ENCODE assay signal across 19 cellular contexts in genomic region chr1:236165238-236165981, GRCh38. TPM values are rescaled to one million over a fixed set of nuclear protein-coding genes. Genes with fewer than 3 reads are reported as not detected.
A peak's percentile ranks its signal among the peaks of the same experiment; 100 is the strongest.
DNase-seq lines count a peak whose midpoint lies in the region; ATAC-seq and TF ChIP-seq lines count a peak whose summit lies in the region.
"Had no signal": no experiment of that assay in that cellular context is flagged by ENCODE, and none has a peak within 500 bp of the region (broad histone marks: within the 10 kb centered on the region; RNA-seq: fewer than 3 reads in every experiment).

No MANE protein-coding gene starts in this region.

- no peaks in the 10 kb centered on the region for H3K79me2 ChIP-seq in smooth muscle cell (ENCODE audit: low read depth)

- WGBS in smooth muscle cell (ENCODE audit: low lambda C conversion rate) = 96% methylated on average over 10 of the region's 10 CpGs

- no peaks in the 10 kb centered on the region for H3F3A ChIP-seq in smooth muscle cell (ENCODE audit: low read depth)

- CTCF ChIA-PET in activated CD4-positive, alpha-beta memory T cell treated with anti-CD3 and anti-CD28 coated beads for 36 hours (lab: Charles Lee) = no interaction called here
- CTCF ChIA-PET in activated CD4-positive, alpha-beta memory T cell treated with anti-CD3 and anti-CD28 coated beads, Interleukin-2, amount 10 ng/mL, durations not matched to agents 7 days and 5 days (lab: Charles Lee) = no interaction called here

- H3K27ac Mint-ChIP-seq in activated CD4-positive, alpha-beta memory T cell treated with anti-CD3 and anti-CD28 coated beads for 36 hours = no peak overlapping the region
- H3K27ac Mint-ChIP-seq in activated CD4-positive, alpha-beta memory T cell treated with anti-CD3 and anti-CD28 coated beads, Interleukin-2, amount 10 ng/mL, durations not matched to agents 7 days and 5 days = no peak overlapping the region
- H3K27ac Mint-ChIP-seq in stimulated activated naive CD8-positive, alpha-beta T cell treated with anti-CD3 and anti-CD28 coated beads, Interleukin-15, amount 100 ng/mL, for 72 hours = no peak overlapping the region

- H4K20me1 ChIP-seq in smooth muscle cell (ENCODE audit: low read depth) = no peaks in the 10 kb centered on the region

- POLR2A ChIA-PET in activated CD4-positive, alpha-beta memory T cell treated with anti-CD3 and anti-CD28 coated beads for 36 hours (lab: Charles Lee) = no interaction called here
- POLR2A ChIA-PET in activated CD4-positive, alpha-beta memory T cell treated with anti-CD3 and anti-CD28 coated beads, Interleukin-2, amount 10 ng/mL, durations not matched to agents 7 days and 5 days (lab: Charles Lee) = no interaction called here

- no peak overlapping the region for H3K9ac ChIP-seq in smooth muscle cell (ENCODE audit: low read depth)
- H3K9ac ChIP-seq: BLaER1, GM23248 had no signal

- TF ChIP-seq CTCF in smooth muscle cell (IDR thresholded peaks at IDR 0.05; ENCODE audit: borderline replicate concordance, insufficient read depth, poor library complexity, severe bottlenecking) = no peak

- no peak overlapping the region for H3K4me3 Mint-ChIP-seq in activated CD4-positive, alpha-beta memory T cell treated with anti-CD3 and anti-CD28 coated beads for 36 hours
- H3K4me3 Mint-ChIP-seq in activated CD4-positive, alpha-beta memory T cell treated with anti-CD3 and anti-CD28 coated beads, Interleukin-2, amount 10 ng/mL, durations not matched to agents 7 days and 5 days = no peak overlapping the region
- H3K4me3 Mint-ChIP-seq in stimulated activated naive CD8-positive, alpha-beta T cell treated with anti-CD3 and anti-CD28 coated beads, Interleukin-15, amount 100 ng/mL, for 72 hours = no peak overlapping the region
- H3K4me3 Mint-ChIP-seq: CD4-positive, CD25-positive, alpha-beta regulatory T cell had no signal

- H3K36me3 ChIP-seq in smooth muscle cell (ENCODE audit: low read depth) = no peaks in the 10 kb centered on the region

- no peak overlapping the region for H3K4me2 ChIP-seq in smooth muscle cell
- H3K4me2 ChIP-seq: BLaER1 had no signal

- no peaks in the 10 kb centered on the region for H3K4me1 ChIP-seq in smooth muscle cell (ENCODE audit: low read depth)

- no peak overlapping the region for H2AFZ ChIP-seq in smooth muscle cell (ENCODE audit: low read depth)
- H2AFZ ChIP-seq: GM23248 had no signal

- H3K9me3 Mint-ChIP-seq in activated CD4-positive, alpha-beta memory T cell treated with anti-CD3 and anti-CD28 coated beads for 36 hours = peaks cover 18% of the 10 kb centered on the region
- peaks cover 18% of the 10 kb centered on the region for H3K9me3 Mint-ChIP-seq in activated CD4-positive, alpha-beta memory T cell treated with anti-CD3 and anti-CD28 coated beads, Interleukin-2, amount 10 ng/mL, durations not matched to agents 7 days and 5 days
- H3K9me3 Mint-ChIP-seq in stimulated activated naive CD8-positive, alpha-beta T cell treated with anti-CD3 and anti-CD28 coated beads, Interleukin-15, amount 100 ng/mL, for 72 hours = peaks cover 17% of the 10 kb centered on the region in 2 donors

- H3K36me3 Mint-ChIP-seq in activated CD4-positive, alpha-beta memory T cell treated with anti-CD3 and anti-CD28 coated beads for 36 hours = peaks cover 27% of the 10 kb centered on the region
- peaks cover 30% of the 10 kb centered on the region for H3K36me3 Mint-ChIP-seq in activated CD4-positive, alpha-beta memory T cell treated with anti-CD3 and anti-CD28 coated beads, Interleukin-2, amount 10 ng/mL, durations not matched to agents 7 days and 5 days (ENCODE audit: low read depth)

- H3K9me3 ChIP-seq in smooth muscle cell (replicated peaks; ENCODE audit: low read depth) = peaks cover 9% of the 10 kb centered on the region

- no peaks in the 10 kb centered on the region for H3K27me3 Mint-ChIP-seq in activated CD4-positive, alpha-beta memory T cell treated with anti-CD3 and anti-CD28 coated beads for 36 hours
- no peaks in the 10 kb centered on the region for H3K27me3 Mint-ChIP-seq in activated CD4-positive, alpha-beta memory T cell treated with anti-CD3 and anti-CD28 coated beads, Interleukin-2, amount 10 ng/mL, durations not matched to agents 7 days and 5 days
- H3K27me3 Mint-ChIP-seq in stimulated activated naive CD8-positive, alpha-beta T cell treated with anti-CD3 and anti-CD28 coated beads, Interleukin-15, amount 100 ng/mL, for 72 hours = no peaks in the 10 kb centered on the region
- H3K27me3 Mint-ChIP-seq: CD4-positive, CD25-positive, alpha-beta regulatory T cell had no signal

- H3K27me3 ChIP-seq in smooth muscle cell (ENCODE audit: low read depth) = no peaks in the 10 kb centered on the region
- H3K27me3 ChIP-seq: BLaER1 had no signal

- intact Hi-C loops in activated CD4-positive, alpha-beta memory T cell treated with anti-CD3 and anti-CD28 coated beads for 36 hours (cut with micrococcal nuclease) = no loop called here

- peak; percentile 35 for DNase-seq in activated CD4-positive, alpha-beta memory T cell treated with anti-CD3 and anti-CD28 coated beads for 36 hours
- DNase-seq in activated CD4-positive, alpha-beta memory T cell treated with anti-CD3 and anti-CD28 coated beads, Interleukin-2, amount 10 ng/mL, durations not matched to agents 7 days and 5 days = no peak
- no peak for DNase-seq in stimulated activated naive CD8-positive, alpha-beta T cell treated with anti-CD3 and anti-CD28 coated beads, Interleukin-15, Interleukin-2, amounts not matched to agents 100 U/mL and 50 U/mL, for 24 hours
- no peak for DNase-seq in stimulated activated naive CD8-positive, alpha-beta T cell treated with anti-CD3 and anti-CD28 coated beads, Interleukin-15, amount 100 ng/mL, for 72 hours
- DNase-seq in mesenteric fat pad (ENCODE audit: low spot score) (peak; percentile 22), smooth muscle cell (lab: John Stamatoyannopoulos, UW; ENCODE audit: unreplicated experiment) (no peak)
- DNase-seq in activated CD4-positive, CD25-positive, alpha-beta regulatory T cell (lab: John Stamatoyannopoulos, UW) = no peak
- DNase-seq: CD4-positive, CD25-positive, alpha-beta regulatory T cell; GM23248; H7; KBM-7; NCI-H1105 treated with DMSO at 0.1 percent for 48 hours; NCI-H146; NCI-H1930; NCI-H2107; NCI-H524; NCI-H774; SIG-M5 had no signal

- H3K27ac ChIP-seq in smooth muscle cell (ENCODE audit: low read depth) = no peak overlapping the region
- H3K27ac ChIP-seq: BLaER1, GM23248 had no signal

- peak; percentile 28 for ATAC-seq in stimulated activated naive CD8-positive, alpha-beta T cell treated with anti-CD3 and anti-CD28 coated beads, Interleukin-15, Interleukin-2, amounts not matched to agents 100 U/mL and 50 U/mL, for 24 hours
- no peak for ATAC-seq in stimulated activated naive CD8-positive, alpha-beta T cell treated with anti-CD3 and anti-CD28 coated beads, Interleukin-15, amount 100 ng/mL, for 72 hours

- H3K4me3 ChIP-seq in smooth muscle cell = no peak overlapping the region
- H3K4me3 ChIP-seq: BLaER1, GM23248 had no signal

- peaks cover 19% of the 10 kb centered on the region for H3K4me1 Mint-ChIP-seq in activated CD4-positive, alpha-beta memory T cell treated with anti-CD3 and anti-CD28 coated beads for 36 hours (ENCODE audit: low read depth)
- H3K4me1 Mint-ChIP-seq in activated CD4-positive, alpha-beta memory T cell treated with anti-CD3 and anti-CD28 coated beads, Interleukin-2, amount 10 ng/mL, durations not matched to agents 7 days and 5 days = peaks cover 14% of the 10 kb centered on the region
- H3K4me1 Mint-ChIP-seq in stimulated activated naive CD8-positive, alpha-beta T cell treated with anti-CD3 and anti-CD28 coated beads, Interleukin-15, amount 100 ng/mL, for 72 hours = peaks cover 19% of the 10 kb centered on the region

RNA-seq across cellular contexts. Expression of gene GPR137B, which starts 23.1 kb away (rescaled TPM):
- 1 to 10 TPM; 5.6 TPM for total RNA-seq in activated CD4-positive, alpha-beta memory T cell treated with anti-CD3 and anti-CD28 coated beads for 36 hours
- 1 to 10 TPM; 8.6 to 9.5 TPM for total RNA-seq in activated CD4-positive, alpha-beta memory T cell treated with anti-CD3 and anti-CD28 coated beads, Interleukin-2, amount 10 ng/mL, durations not matched to agents 7 days and 5 days
- 32.9 TPM for total RNA-seq in mesenteric fat pad
- 17.7 and 19.8 TPM in 2 replicates for total RNA-seq in smooth muscle cell
- polyA plus RNA-seq in smooth muscle cell = 14.0 and 16.2 TPM in 2 replicates

Comparison
In these comparisons a context has a peak if more than half of its experiments do, and no peak if none do; other contexts are left out.
1. DNase-seq: peak in activated CD4-positive, alpha-beta memory T cell treated with anti-CD3 and anti-CD28 coated beads for 36 hours (single experiment) and mesenteric fat pad (single experiment); none in activated CD4-positive, alpha-beta memory T cell treated with anti-CD3 and anti-CD28 coated beads, Interleukin-2, amount 10 ng/mL, durations not matched to agents 7 days and 5 days (single experiment), stimulated activated naive CD8-positive, alpha-beta T cell treated with anti-CD3 and anti-CD28 coated beads, Interleukin-15, Interleukin-2, amounts not matched to agents 100 U/mL and 50 U/mL, for 24 hours (single experiment), stimulated activated naive CD8-positive, alpha-beta T cell treated with anti-CD3 and anti-CD28 coated beads, Interleukin-15, amount 100 ng/mL, for 72 hours (0 of 2), smooth muscle cell (single experiment) and activated CD4-positive, CD25-positive, alpha-beta regulatory T cell (0 of 4).